Comparison of ENCODE assay signal across 3 cellular contexts in the genomic region with DNA sequence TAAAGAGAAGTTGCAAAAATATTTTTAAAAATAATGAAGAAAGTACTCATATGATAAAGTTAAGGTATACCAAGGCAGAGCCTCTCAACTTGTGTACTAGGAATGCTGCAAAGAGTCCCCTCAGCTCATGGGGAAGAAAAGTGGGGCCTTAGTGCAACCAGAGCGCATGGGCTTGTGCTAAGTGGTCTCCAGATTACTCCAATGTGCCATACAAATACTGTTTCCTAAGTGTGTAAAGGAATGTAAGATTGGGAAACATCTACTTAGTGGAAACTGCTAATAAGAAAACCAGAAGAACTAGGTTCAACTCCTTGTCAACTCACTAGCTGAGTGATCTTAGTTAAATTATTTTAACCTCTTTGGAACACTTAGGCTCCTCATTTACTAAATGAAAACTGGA.
"Had no signal": no experiment of that assay in that cellular context is flagged by ENCODE, and none has a peak within 500 bp of the region (broad histone marks: within the 10 kb centered on the region; RNA-seq: fewer than 3 reads in every experiment).

No MANE protein-coding gene starts in this region.

- ATAC-seq: GM12878 had no signal

- DNase-seq: GDM1, GF-D8 had no signal

- H3K4me3 ChIP-seq: GM12878 had no signal
